Comparison of ENCODE assay signal across 1 cellular context in the genomic region with DNA sequence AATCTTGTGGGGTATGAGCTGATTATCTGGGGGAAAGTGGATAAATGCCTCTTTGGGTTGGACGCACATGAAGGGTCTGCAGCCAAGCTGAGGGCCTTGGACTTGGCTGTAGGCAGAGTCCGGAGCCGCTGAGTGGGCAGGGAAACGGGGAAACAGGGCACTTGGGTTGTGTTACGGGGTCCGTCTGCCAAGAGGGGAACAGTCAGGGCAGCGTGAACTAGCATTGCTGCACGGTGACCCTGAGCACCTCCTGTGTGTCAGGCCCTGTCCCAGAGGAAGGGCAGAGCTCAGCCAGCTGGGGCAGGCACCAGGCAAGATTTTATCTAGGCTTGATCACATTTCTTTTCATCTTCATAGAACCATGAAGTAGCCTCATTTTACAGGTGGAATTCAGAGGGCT.
TF ChIP-seq lines count a peak whose summit lies in the region.

No MANE protein-coding gene starts in this region.

TF ChIP-seq in H1, 55 proteins besides CTCF, POLR2A, EP300 and RAD21:
- TF ChIP-seq TAF1 (IDR thresholded peaks at IDR 0.05; ENCODE audit: low read depth, low read length), result no peak
- no peak for TF ChIP-seq GABPA (IDR thresholded peaks at IDR 0.05; ENCODE audit: borderline replicate concordance, insufficient read depth, low read length)
- TF ChIP-seq PHF8 (conservative IDR thresholded peaks at IDR 0.05; ENCODE audit: low read depth, low read length), result no peak
- no peak for TF ChIP-seq TEAD4 (IDR thresholded peaks at IDR 0.05; ENCODE audit: low read depth, low read length)
- TF ChIP-seq HDAC2 (IDR thresholded peaks at IDR 0.05; ENCODE audit: borderline replicate concordance in 1 of 2, low read depth in 2 of 2, low read length in 2 of 2), result no peak
- TF ChIP-seq KDM1A (IDR thresholded peaks at IDR 0.05; ENCODE audit: borderline replicate concordance, low read length), result no peak
- TF ChIP-seq CBX8 (IDR thresholded peaks at IDR 0.05; ENCODE audit: borderline replicate concordance, low read depth, low read length), result no peak
- TF ChIP-seq, protein P1, sequence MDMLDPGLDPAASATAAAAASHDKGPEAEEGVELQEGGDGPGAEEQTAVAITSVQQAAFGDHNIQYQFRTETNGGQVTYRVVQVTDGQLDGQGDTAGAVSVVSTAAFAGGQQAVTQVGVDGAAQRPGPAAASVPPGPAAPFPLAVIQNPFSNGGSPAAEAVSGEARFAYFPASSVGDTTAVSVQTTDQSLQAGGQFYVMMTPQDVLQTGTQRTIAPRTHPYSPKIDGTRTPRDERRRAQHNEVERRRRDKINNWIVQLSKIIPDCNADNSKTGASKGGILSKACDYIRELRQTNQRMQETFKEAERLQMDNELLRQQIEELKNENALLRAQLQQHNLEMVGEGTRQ (IDR thresholded peaks at IDR 0.05; ENCODE audit: low read length), result no peak
- no peak for TF ChIP-seq BACH1 (IDR thresholded peaks at IDR 0.05; ENCODE audit: low read length)
- TF ChIP-seq SP1 (IDR thresholded peaks at IDR 0.05; ENCODE audit: low read depth, low read length), result no peak
- no peak for TF ChIP-seq RBBP5 (IDR thresholded peaks at IDR 0.05; ENCODE audit: borderline replicate concordance, low read depth, low read length)
- no peak for TF ChIP-seq CHD2 (IDR thresholded peaks at IDR 0.05; ENCODE audit: low read length)
- no peak for TF ChIP-seq NANOG (IDR thresholded peaks at IDR 0.05; ENCODE audit: insufficient read depth, low read depth, low read length, poor library complexity, severe bottlenecking)
